Comparison of ENCODE assay signal across 2 cellular contexts in the genomic region with DNA sequence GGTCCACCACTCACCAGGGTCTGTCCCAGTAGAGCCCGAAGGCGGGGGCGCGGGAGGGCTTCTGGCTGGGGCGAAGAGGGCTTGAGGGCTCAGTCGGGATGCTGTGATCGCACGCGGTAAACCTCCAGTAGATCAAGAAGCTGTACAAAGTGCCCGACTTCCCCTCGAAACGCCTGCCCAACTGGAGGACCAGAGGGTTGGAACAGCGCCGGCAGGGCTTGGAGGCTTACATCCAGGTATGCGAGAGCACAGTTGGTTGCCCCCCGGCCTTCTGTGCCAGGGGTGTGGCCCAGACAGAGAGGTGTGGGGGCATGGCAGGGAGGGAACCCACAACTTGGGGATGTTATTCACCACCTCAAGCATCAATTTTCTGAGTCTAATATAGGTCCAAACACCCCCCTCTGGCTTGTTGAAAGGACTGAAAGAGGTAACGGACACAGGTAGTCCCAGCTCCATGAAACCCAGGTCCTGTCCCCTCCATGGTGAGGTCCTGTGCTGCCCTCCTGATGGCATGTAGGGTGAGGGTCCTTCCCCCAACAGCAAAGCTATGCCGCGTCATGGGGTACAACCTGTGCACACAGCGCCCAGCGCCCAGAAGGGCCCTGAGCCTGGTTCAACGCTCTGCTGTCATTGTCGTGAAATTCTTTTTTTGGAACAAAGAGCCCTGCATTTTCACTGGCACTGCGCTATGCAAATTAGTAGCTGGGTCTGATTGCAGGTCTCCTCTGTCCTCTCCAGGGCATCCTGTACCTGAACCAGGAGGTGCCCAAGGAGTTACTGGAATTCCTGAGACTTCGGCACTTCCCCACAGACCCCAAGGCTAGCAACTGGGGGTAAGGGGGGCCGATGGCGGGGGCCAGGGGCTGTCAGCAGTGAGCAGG.
TF ChIP-seq lines count a peak whose summit lies in the region.

No MANE protein-coding gene starts in this region.

TF ChIP-seq in HCT116, 20 proteins besides CTCF, POLR2A, EP300 and RAD21:
- TF ChIP-seq ZNF274 (IDR thresholded peaks at IDR 0.05; ENCODE audit: low read depth, low read length) = no peak
- TF ChIP-seq CBX3 (IDR thresholded peaks at IDR 0.05; ENCODE audit: low read depth) = no peak

TF ChIP-seq in SK-N-SH, 30 proteins besides CTCF, POLR2A, EP300 and RAD21:
- TF ChIP-seq RXRA (IDR thresholded peaks at IDR 0.05; ENCODE audit: borderline replicate concordance, low read depth) (no peak), SIN3A (IDR thresholded peaks at IDR 0.05; ENCODE audit: borderline replicate concordance, low read depth, low read length) (no peak), EZH2phosphoT487 (IDR thresholded peaks at IDR 0.05; ENCODE audit: borderline replicate concordance, low read depth) (no peak), MAX (IDR thresholded peaks at IDR 0.05; ENCODE audit: low read depth) (no peak), YY1 (IDR thresholded peaks at IDR 0.05; ENCODE audit: low read depth) (no peak), FOXM1 (IDR thresholded peaks at IDR 0.05; ENCODE audit: low read depth) (no peak), REST (IDR thresholded peaks at IDR 0.05; ENCODE audit: low read depth, low read length) (no peak), FOXJ3 (CRISPR knock-in tag; IDR thresholded peaks at IDR 0.05) (no peak), FOSL2 (IDR thresholded peaks at IDR 0.05; ENCODE audit: borderline replicate concordance, low read depth) (no peak), ELF1 (IDR thresholded peaks at IDR 0.05) (no peak), IRF3 (IDR thresholded peaks at IDR 0.05; ENCODE audit: low read depth, low read length) (no peak), TAF1 (IDR thresholded peaks at IDR 0.05; ENCODE audit: borderline replicate concordance, low read depth, low read length) (no peak), RFX5 (IDR thresholded peaks at IDR 0.05; ENCODE audit: low read length) (no peak), GABPA (IDR thresholded peaks at IDR 0.05; ENCODE audit: low read depth) (no peak), CHD2 (IDR thresholded peaks at IDR 0.05; ENCODE audit: low read length, partially characterized antibody) (no peak)
- TF ChIP-seq, protein P1, sequence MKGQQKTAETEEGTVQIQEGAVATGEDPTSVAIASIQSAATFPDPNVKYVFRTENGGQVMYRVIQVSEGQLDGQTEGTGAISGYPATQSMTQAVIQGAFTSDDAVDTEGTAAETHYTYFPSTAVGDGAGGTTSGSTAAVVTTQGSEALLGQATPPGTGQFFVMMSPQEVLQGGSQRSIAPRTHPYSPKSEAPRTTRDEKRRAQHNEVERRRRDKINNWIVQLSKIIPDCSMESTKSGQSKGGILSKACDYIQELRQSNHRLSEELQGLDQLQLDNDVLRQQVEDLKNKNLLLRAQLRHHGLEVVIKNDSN (IDR thresholded peaks at IDR 0.05; ENCODE audit: borderline replicate concordance, low read depth) = no peak
- TF ChIP-seq, protein P2, sequence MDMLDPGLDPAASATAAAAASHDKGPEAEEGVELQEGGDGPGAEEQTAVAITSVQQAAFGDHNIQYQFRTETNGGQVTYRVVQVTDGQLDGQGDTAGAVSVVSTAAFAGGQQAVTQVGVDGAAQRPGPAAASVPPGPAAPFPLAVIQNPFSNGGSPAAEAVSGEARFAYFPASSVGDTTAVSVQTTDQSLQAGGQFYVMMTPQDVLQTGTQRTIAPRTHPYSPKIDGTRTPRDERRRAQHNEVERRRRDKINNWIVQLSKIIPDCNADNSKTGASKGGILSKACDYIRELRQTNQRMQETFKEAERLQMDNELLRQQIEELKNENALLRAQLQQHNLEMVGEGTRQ (IDR thresholded peaks at IDR 0.05; ENCODE audit: borderline replicate concordance, low read depth, low read length) = no peak
- TF ChIP-seq, protein P3, sequence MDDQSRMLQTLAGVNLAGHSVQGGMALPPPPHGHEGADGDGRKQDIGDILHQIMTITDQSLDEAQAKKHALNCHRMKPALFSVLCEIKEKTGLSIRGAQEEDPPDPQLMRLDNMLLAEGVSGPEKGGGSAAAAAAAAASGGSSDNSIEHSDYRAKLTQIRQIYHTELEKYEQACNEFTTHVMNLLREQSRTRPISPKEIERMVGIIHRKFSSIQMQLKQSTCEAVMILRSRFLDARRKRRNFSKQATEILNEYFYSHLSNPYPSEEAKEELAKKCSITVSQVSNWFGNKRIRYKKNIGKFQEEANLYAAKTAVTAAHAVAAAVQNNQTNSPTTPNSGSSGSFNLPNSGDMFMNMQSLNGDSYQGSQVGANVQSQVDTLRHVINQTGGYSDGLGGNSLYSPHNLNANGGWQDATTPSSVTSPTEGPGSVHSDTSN (IDR thresholded peaks at IDR 0.05) = no peak
